Comparison of ENCODE assay signal across 1 cellular context in genomic region chr1:55277377-55278130, GRCh38.
TF ChIP-seq lines count a peak whose summit lies in the region.

No MANE protein-coding gene starts in this region.

TF ChIP-seq in K562, 482 proteins besides CTCF, POLR2A, EP300 and RAD21 (continued from another document and continues in another):
- TF ChIP-seq C11orf30 (IDR thresholded peaks at IDR 0.05; ENCODE audit: low read depth) (no peak), POLR2B (IDR thresholded peaks at IDR 0.05; ENCODE audit: low read depth, partially characterized antibody) (no peak), ZBTB40 (IDR thresholded peaks at IDR 0.05) (no peak), ZBTB40 (CRISPR knock-in tag; IDR thresholded peaks at IDR 0.05) (no peak), ZHX1 (conservative IDR thresholded peaks at IDR 0.05; ENCODE audit: low read length) (no peak), ILF3 (IDR thresholded peaks at IDR 0.05; ENCODE audit: borderline replicate concordance) (no peak), ETV6 (IDR thresholded peaks at IDR 0.05; ENCODE audit: borderline replicate concordance in 1 of 2, low read depth in 2 of 2, low read length in 1 of 2) (no peak), ETV6 (CRISPR knock-in tag; IDR thresholded peaks at IDR 0.05; ENCODE audit: borderline replicate concordance) (no peak), SP2 (IDR thresholded peaks at IDR 0.05; ENCODE audit: extremely low read depth, low read depth, low read length, poor library complexity, severe bottlenecking) (no peak), ELF1 (tag; IDR thresholded peaks at IDR 0.05) (no peak), SLC30A9 (CRISPR knock-in tag; IDR thresholded peaks at IDR 0.05) (no peak), KAT2B (IDR thresholded peaks at IDR 0.05; ENCODE audit: low read depth, low read length) (no peak), JUNB (CRISPR knock-in tag; conservative IDR thresholded peaks at IDR 0.05) (no peak), HBP1 (CRISPR knock-in tag; IDR thresholded peaks at IDR 0.05) (no peak), ZNF263 (CRISPR knock-in tag; IDR thresholded peaks at IDR 0.05; ENCODE audit: borderline replicate concordance) (peak; percentile 66; the same call in 1 of the 2 replicates), KLF10 (CRISPR knock-in tag; IDR thresholded peaks at IDR 0.05) (no peak), RFX5 (IDR thresholded peaks at IDR 0.05; ENCODE audit: low read depth, low read length) (no peak), HDGF (IDR thresholded peaks at IDR 0.05) (no peak), CBX1 (IDR thresholded peaks at IDR 0.05; ENCODE audit: low read depth) (no peak), LARP7 (IDR thresholded peaks at IDR 0.05) (no peak), ZNF175 (CRISPR knock-in tag; IDR thresholded peaks at IDR 0.05; ENCODE audit: low read depth) (no peak), PCBP1 (IDR thresholded peaks at IDR 0.05; ENCODE audit: low read depth, low read length, poor library complexity, severe bottlenecking) (no peak), TEAD2 (tag; IDR thresholded peaks at IDR 0.05) (no peak), ZBED1 (IDR thresholded peaks at IDR 0.05) (no peak), MCM3 (IDR thresholded peaks at IDR 0.05) (no peak)
- TF ChIP-seq, protein P1, sequence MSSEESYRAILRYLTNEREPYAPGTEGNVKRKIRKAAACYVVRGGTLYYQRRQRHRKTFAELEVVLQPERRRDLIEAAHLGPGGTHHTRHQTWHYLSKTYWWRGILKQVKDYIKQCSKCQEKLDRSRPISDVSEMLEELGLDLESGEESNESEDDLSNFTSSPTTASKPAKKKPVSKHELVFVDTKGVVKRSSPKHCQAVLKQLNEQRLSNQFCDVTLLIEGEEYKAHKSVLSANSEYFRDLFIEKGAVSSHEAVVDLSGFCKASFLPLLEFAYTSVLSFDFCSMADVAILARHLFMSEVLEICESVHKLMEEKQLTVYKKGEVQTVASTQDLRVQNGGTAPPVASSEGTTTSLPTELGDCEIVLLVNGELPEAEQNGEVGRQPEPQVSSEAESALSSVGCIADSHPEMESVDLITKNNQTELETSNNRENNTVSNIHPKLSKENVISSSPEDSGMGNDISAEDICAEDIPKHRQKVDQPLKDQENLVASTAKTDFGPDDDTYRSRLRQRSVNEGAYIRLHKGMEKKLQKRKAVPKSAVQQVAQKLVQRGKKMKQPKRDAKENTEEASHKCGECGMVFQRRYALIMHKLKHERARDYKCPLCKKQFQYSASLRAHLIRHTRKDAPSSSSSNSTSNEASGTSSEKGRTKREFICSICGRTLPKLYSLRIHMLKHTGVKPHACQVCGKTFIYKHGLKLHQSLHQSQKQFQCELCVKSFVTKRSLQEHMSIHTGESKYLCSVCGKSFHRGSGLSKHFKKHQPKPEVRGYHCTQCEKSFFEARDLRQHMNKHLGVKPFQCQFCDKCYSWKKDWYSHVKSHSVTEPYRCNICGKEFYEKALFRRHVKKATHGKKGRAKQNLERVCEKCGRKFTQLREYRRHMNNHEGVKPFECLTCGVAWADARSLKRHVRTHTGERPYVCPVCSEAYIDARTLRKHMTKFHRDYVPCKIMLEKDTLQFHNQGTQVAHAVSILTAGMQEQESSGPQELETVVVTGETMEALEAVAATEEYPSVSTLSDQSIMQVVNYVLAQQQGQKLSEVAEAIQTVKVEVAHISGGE (CRISPR knock-in tag; IDR thresholded peaks at IDR 0.05): no peak
- TF ChIP-seq, protein P2, sequence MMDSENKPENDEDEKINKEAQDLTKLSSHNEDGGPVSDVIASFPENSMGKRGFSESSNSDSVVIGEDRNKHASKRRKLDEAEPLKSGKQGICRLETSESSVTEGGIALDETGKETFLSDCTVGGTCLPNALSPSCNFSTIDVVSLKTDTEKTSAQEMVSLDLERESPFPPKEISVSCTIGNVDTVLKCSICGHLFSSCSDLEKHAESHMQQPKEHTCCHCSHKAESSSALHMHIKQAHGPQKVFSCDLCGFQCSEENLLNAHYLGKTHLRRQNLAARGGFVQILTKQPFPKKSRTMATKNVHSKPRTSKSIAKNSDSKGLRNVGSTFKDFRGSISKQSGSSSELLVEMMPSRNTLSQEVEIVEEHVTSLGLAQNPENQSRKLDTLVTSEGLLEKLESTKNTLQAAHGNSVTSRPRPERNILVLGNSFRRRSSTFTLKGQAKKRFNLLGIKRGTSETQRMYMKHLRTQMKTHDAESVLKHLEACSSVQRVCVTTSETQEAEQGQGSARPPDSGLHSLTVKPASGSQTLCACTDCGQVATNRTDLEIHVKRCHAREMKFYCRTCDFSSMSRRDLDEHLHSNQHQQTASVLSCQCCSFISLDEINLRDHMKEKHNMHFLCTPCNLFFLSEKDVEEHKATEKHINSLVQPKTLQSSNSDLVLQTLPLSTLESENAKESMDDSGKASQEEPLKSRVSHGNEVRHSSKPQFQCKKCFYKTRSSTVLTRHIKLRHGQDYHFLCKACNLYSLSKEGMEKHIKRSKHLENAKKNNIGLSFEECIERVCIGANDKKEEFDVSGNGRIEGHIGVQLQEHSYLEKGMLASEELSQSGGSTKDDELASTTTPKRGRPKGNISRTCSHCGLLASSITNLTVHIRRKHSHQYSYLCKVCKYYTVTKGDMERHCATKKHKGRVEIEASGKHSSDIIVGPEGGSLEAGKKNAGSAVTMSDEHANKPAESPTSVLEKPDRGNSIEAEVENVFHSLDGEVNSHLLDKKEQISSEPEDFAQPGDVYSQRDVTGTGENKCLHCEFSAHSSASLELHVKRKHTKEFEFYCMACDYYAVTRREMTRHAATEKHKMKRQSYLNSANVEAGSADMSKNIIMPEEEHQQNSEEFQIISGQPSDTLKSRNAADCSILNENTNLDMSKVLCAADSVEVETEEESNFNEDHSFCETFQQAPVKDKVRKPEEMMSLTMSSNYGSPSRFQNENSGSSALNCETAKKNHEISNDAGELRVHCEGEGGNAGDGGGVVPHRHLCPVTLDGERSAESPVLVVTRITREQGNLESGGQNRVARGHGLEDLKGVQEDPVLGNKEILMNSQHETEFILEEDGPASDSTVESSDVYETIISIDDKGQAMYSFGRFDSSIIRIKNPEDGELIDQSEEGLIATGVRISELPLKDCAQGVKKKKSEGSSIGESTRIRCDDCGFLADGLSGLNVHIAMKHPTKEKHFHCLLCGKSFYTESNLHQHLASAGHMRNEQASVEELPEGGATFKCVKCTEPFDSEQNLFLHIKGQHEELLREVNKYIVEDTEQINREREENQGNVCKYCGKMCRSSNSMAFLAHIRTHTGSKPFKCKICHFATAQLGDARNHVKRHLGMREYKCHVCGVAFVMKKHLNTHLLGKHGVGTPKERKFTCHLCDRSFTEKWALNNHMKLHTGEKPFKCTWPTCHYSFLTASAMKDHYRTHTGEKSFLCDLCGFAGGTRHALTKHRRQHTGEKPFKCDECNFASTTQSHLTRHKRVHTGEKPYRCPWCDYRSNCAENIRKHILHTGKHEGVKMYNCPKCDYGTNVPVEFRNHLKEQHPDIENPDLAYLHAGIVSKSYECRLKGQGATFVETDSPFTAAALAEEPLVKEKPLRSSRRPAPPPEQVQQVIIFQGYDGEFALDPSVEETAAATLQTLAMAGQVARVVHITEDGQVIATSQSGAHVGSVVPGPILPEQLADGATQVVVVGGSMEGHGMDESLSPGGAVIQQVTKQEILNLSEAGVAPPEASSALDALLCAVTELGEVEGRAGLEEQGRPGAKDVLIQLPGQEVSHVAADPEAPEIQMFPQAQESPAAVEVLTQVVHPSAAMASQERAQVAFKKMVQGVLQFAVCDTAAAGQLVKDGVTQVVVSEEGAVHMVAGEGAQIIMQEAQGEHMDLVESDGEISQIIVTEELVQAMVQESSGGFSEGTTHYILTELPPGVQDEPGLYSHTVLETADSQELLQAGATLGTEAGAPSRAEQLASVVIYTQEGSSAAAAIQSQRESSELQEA (IDR thresholded peaks at IDR 0.05; ENCODE audit: low read depth): peak; percentile 40; the same call in 1 of the 2 replicates
